17 cellular contexts compared by ENCODE assay signal in genomic region chr7:138538518-138538917, GRCh38.
DNase-seq lines count a peak whose midpoint lies in the region; ATAC-seq and TF ChIP-seq lines count a peak whose summit lies in the region.
"Had no signal": no experiment of that assay in that cellular context is flagged by ENCODE, and none has a peak within 500 bp of the region (broad histone marks: within the 10 kb centered on the region; RNA-seq: fewer than 3 reads in every experiment).

No MANE protein-coding gene starts in this region.

- no peaks in the 10 kb centered on the region for H3K27me3 Mint-ChIP-seq in naive thymus-derived CD4-positive, alpha-beta T cell
- H3K27me3 Mint-ChIP-seq: stimulated activated naive CD8-positive, alpha-beta T cell treated with anti-CD3 and anti-CD28 coated beads, Interleukin-15, Interleukin-2, amounts not matched to agents 100 ng/mL and 50 ng/mL, for 24 hours had no signal

- H3K36me3 ChIP-seq in kidney epithelial cell (ENCODE audit: control insufficient read depth, insufficient read depth, low read length) = no peaks in the 10 kb centered on the region
- peaks cover 0 to 30% (median 0%) of the 10 kb centered on the region in 3 experiments for H3K36me3 ChIP-seq in naive thymus-derived CD4-positive, alpha-beta T cell (ENCODE audit: control insufficient read depth in 2 of 3, insufficient read depth in 3 of 3, low read length in 3 of 3)

- no peak overlapping the region for H3K27ac Mint-ChIP-seq in naive thymus-derived CD4-positive, alpha-beta T cell
- H3K27ac Mint-ChIP-seq: stimulated activated naive CD8-positive, alpha-beta T cell treated with anti-CD3 and anti-CD28 coated beads, Interleukin-15, Interleukin-2, amounts not matched to agents 100 ng/mL and 50 ng/mL, for 24 hours; T-helper 1 cell treated with Interleukin-12 subunit alpha and Interleukin-12 subunit beta and Interleukin-4 antibody, amounts not matched to agents 30 μg/mL and 1 μg/mL, for 36 hours had no signal

- peak; percentile 61 for ATAC-seq in GM21367 (IDR thresholded peaks at IDR 0.05; ENCODE audit: unreplicated experiment)
- ATAC-seq in naive thymus-derived CD4-positive, alpha-beta T cell = no peak
- ATAC-seq: Panc1 had no signal

- no peak for TF ChIP-seq CTCF in kidney epithelial cell (IDR thresholded peaks at IDR 0.05; ENCODE audit: insufficient read depth, low read length, poor library complexity, severe bottlenecking)

- H3K4me1 Mint-ChIP-seq in naive thymus-derived CD4-positive, alpha-beta T cell = peaks cover 0 to 22% (median 15%) of the 10 kb centered on the region in 7 donors

- H3K4me3 Mint-ChIP-seq in naive thymus-derived CD4-positive, alpha-beta T cell = no peak overlapping the region
- H3K4me3 Mint-ChIP-seq: stimulated activated naive CD8-positive, alpha-beta T cell treated with anti-CD3 and anti-CD28 coated beads, Interleukin-15, Interleukin-2, amounts not matched to agents 100 ng/mL and 50 ng/mL, for 24 hours; T-helper 1 cell treated with Interleukin-12 subunit alpha and Interleukin-12 subunit beta and Interleukin-4 antibody, amounts not matched to agents 30 μg/mL and 1 μg/mL, for 36 hours had no signal

- intact Hi-C loops in naive thymus-derived CD4-positive, alpha-beta T cell (cut with micrococcal nuclease) = no loop called here

- H3K4me1 ChIP-seq in naive thymus-derived CD4-positive, alpha-beta T cell (ENCODE audit: control insufficient read depth in 2 of 2, insufficient read depth in 2 of 2, low read length in 2 of 2) = no peaks in the 10 kb centered on the region
- H3K4me1 ChIP-seq: ascending aorta had no signal

- H3K9me3 ChIP-seq in naive thymus-derived CD4-positive, alpha-beta T cell (ENCODE audit: control insufficient read depth in 2 of 3, low read length in 3 of 3) = no peaks in the 10 kb centered on the region
- H3K9me3 ChIP-seq: ascending aorta had no signal

- POLR2A ChIA-PET in naive thymus-derived CD4-positive, alpha-beta T cell (lab: Charles Lee) = no interaction called here

- CTCF ChIA-PET in naive thymus-derived CD4-positive, alpha-beta T cell (lab: Charles Lee) = no interaction called here

- H3K27ac ChIP-seq in naive thymus-derived CD4-positive, alpha-beta T cell (ENCODE audit: low read depth, low read length) = no peak overlapping the region
- H3K27ac ChIP-seq: ascending aorta had no signal

- H3K36me3 Mint-ChIP-seq in naive thymus-derived CD4-positive, alpha-beta T cell = peaks cover 28 to 85% (median 74%) of the 10 kb centered on the region in 5 donors

- peaks cover 0 to 8% (median 3%) of the 10 kb centered on the region in 11 donors for H3K9me3 Mint-ChIP-seq in naive thymus-derived CD4-positive, alpha-beta T cell
- H3K9me3 Mint-ChIP-seq: stimulated activated naive CD8-positive, alpha-beta T cell treated with anti-CD3 and anti-CD28 coated beads, Interleukin-15, Interleukin-2, amounts not matched to agents 100 ng/mL and 50 ng/mL, for 24 hours had no signal

- H3K27me3 ChIP-seq in kidney epithelial cell (ENCODE audit: control insufficient read depth, insufficient read depth, low read length) = no peaks in the 10 kb centered on the region
- no peaks in the 10 kb centered on the region for H3K27me3 ChIP-seq in naive thymus-derived CD4-positive, alpha-beta T cell (ENCODE audit: control insufficient read depth in 2 of 2, insufficient read depth in 2 of 2, low read length in 2 of 2)
- H3K27me3 ChIP-seq: ascending aorta had no signal

- DNase-seq in AG20443 (ENCODE audit: low spot score) (peak; percentile 13), amniotic stem cell (lab: John Stamatoyannopoulos, UW) (peak; percentile 6), kidney epithelial cell (ENCODE audit: low read depth) (peak; percentile 4), NCI-H128 (lab: John Stamatoyannopoulos, UW; ENCODE audit: unreplicated experiment) (no peak), iPS-NIHi7 (ENCODE audit: extremely low spot score) (no peak)
- no peak for DNase-seq in naive thymus-derived CD4-positive, alpha-beta T cell
- DNase-seq in activated naive CD4-positive, alpha-beta T cell treated with anti-CD3 and anti-CD28 coated beads, Interleukin-2, amount 50 U/mL, for 16 hours = no peak
- DNase-seq: activated CD4-positive, alpha-beta T cell treated with anti-CD3 and anti-CD28 coated beads for 48 hours; DMS153; MM.1S; NCI-H226; stimulated activated CD4-positive, alpha-beta T cell treated with anti-CD3 and anti-CD28 coated beads, Interleukin-4, amount 100 ng/mL, for 24 hours had no signal

- H3K4me3 ChIP-seq in kidney epithelial cell (ENCODE audit: low read depth, low read length) = no peak overlapping the region
- H3K4me3 ChIP-seq in naive thymus-derived CD4-positive, alpha-beta T cell (ENCODE audit: low read length) = no peak overlapping the region
- H3K4me3 ChIP-seq: ascending aorta had no signal

Comparison
In these comparisons a context has a peak if more than half of its experiments do, and no peak if none do; other contexts are left out.
1. DNase-seq: peak in AG20443 (single experiment), amniotic stem cell (single experiment) and kidney epithelial cell (single experiment); none in NCI-H128 (single experiment), iPS-NIHi7 (single experiment), naive thymus-derived CD4-positive, alpha-beta T cell (0 of 9) and activated naive CD4-positive, alpha-beta T cell treated with anti-CD3 and anti-CD28 coated beads, Interleukin-2, amount 50 U/mL, for 16 hours (single experiment).